Comparison of ENCODE assay signal across 1 cellular context in genomic region chr10:23408330-23408976, GRCh38.
TF ChIP-seq lines count a peak whose summit lies in the region.

No MANE protein-coding gene starts in this region.

TF ChIP-seq in HepG2, 621 proteins besides CTCF, POLR2A, EP300 and RAD21 (continued from another document):
- TF ChIP-seq NFAT5 (CRISPR knock-in tag; IDR thresholded peaks at IDR 0.05) (no peak), HOXA7 (CRISPR knock-in tag; IDR thresholded peaks at IDR 0.05) (no peak), ATF7 (IDR thresholded peaks at IDR 0.05) (peak; percentile 34; the same call in 1 of the 2 replicates), ATF7 (CRISPR knock-in tag; IDR thresholded peaks at IDR 0.05) (no peak), ZNF234 (CRISPR knock-in tag; conservative IDR thresholded peaks at IDR 0.05) (no peak), KDM6A (CRISPR knock-in tag; IDR thresholded peaks at IDR 0.05; ENCODE audit: low read depth) (no peak), USF2 (IDR thresholded peaks at IDR 0.05; ENCODE audit: low read depth, low read length) (no peak), USF2 (CRISPR knock-in tag; IDR thresholded peaks at IDR 0.05; ENCODE audit: borderline replicate concordance) (no peak), ZNF253 (CRISPR knock-in tag; IDR thresholded peaks at IDR 0.05; ENCODE audit: borderline replicate concordance) (no peak), HNF1B (CRISPR knock-in tag; IDR thresholded peaks at IDR 0.05) (no peak), CREB1 (IDR thresholded peaks at IDR 0.05) (peak; percentile 75), CREB1 (CRISPR knock-in tag; IDR thresholded peaks at IDR 0.05) (no peak)
